ENCODE assay signal across 13 cellular contexts in the genomic region with DNA sequence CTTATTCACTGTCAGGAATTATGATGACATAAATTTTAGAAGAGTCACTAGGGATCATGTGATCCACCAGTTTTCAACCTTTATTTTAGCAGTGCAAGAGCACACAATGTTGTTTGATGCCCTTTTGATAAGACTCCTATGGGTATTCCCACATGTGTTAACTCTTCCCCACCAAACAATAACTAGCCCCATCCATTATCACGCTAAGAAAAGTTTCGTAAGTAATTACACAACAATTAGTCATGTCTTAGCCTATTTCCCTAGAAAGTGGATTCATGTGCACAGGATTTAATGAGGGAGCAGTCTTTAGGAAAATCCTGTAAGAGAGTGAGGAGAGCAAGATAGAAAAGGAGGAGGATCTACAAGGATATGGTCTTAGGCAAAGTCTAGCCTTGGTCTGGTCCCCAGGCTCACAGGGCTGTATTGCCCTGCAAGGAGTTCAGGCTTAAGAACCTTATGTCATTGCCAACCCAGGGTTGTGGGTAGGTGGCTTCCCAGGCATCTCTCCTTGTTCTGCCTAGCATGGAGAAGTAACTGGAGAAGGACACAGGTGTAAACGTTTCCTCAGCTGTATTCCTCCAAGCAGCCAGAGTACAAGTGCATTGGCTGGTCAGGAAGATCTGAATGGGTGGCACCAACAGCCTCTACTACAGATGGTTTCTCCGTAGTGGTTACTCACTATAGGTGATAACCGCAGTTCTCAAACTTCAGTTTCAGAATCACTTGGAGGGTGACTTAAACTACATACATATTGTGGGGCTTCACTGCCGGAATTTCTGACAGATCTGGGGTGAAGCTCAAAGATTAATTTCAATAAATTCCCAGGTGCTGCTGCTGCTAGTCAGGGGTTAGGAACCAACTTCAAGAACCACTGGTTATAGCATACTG.
DNase-seq lines count a peak whose midpoint lies in the region; ATAC-seq, FAIRE-seq and TF ChIP-seq lines count a peak whose summit lies in the region.
"Had no signal": no experiment of that assay in that cellular context is flagged by ENCODE, and none has a peak within 500 bp of the region (broad histone marks: within the 10 kb centered on the region; RNA-seq: fewer than 3 reads in every experiment).

No MANE protein-coding gene starts in this region.

- no peaks in the 10 kb centered on the region for H3K9me2 ChIP-seq in PC-3 (replicated peaks; ENCODE audit: low read length)

- H3K9ac ChIP-seq in K562 (ENCODE audit: insufficient read depth in 1 of 2, low read depth in 2 of 2, low read length in 2 of 2) (no peak overlapping the region), PC-3 (ENCODE audit: low read length) (no peak overlapping the region)

- no peak for TF ChIP-seq EP300 in K562 (IDR thresholded peaks at IDR 0.05; ENCODE audit: low read length)

- TF ChIP-seq POLR2A in K562 (conservative IDR thresholded peaks at IDR 0.05): no peak

- H3F3A ChIP-seq in PC-3 (ENCODE audit: low read length, unreplicated experiment): no peaks in the 10 kb centered on the region

- H4K20me1 ChIP-seq in K562 (replicated peaks; ENCODE audit: control insufficient read depth, insufficient read depth, low read length) (no peaks in the 10 kb centered on the region), PC-3 (ENCODE audit: low read length) (no peaks in the 10 kb centered on the region)

- WGBS in K562 (ENCODE audit: insufficient coverage, low coverage, missing lambda C conversion rate): 2% methylated on average over 6 of the region's 6 CpGs

- CTCF ChIA-PET in K562 (lab: Yijun Ruan, JAX; ENCODE audit: low intra/inter-chr PET ratio): no interaction called here
- CTCF ChIA-PET in PC-3 (lab: Charles Lee): no interaction called here

- no peak overlapping the region for H3K27ac ChIP-seq in K562 (ENCODE audit: extremely low read depth, low read depth, low read length)
- no peak overlapping the region for H3K27ac ChIP-seq in dorsolateral prefrontal cortex
- H3K27ac ChIP-seq in PC-3 (ENCODE audit: low read length): no peak overlapping the region
- H3K27ac ChIP-seq: SJSA1, tibial nerve had no signal

- H3K4me1 ChIP-seq in K562 (replicated peaks in 1 of 2; ENCODE audit: control insufficient read depth in 2 of 2, insufficient read depth in 2 of 2, low read length in 2 of 2) (no peaks in the 10 kb centered on the region), PC-3 (ENCODE audit: insufficient read depth, low read length) (no peaks in the 10 kb centered on the region)
- H3K4me1 ChIP-seq: SJSA1 had no signal

- H3K4me2 ChIP-seq in K562 (ENCODE audit: insufficient read depth, low read length) (no peak overlapping the region), PC-3 (ENCODE audit: low read length) (no peak overlapping the region)

- H2AFZ ChIP-seq in K562 (ENCODE audit: low read depth, low read length) (no peak overlapping the region), PC-3 (ENCODE audit: low read length) (no peak overlapping the region)

- no peak for TF ChIP-seq CTCF in AG10803 (conservative IDR thresholded peaks at IDR 0.05; ENCODE audit: low read length)
- TF ChIP-seq CTCF in K562 (IDR thresholded peaks at IDR 0.05 in 2 of 3, conservative IDR thresholded peaks at IDR 0.05 in 1 of 3; ENCODE audit: insufficient read depth in 2 of 3, low read depth in 1 of 3, low read length in 3 of 3): no peak
- no peak for TF ChIP-seq CTCF in dorsolateral prefrontal cortex (IDR thresholded peaks at IDR 0.05 in 54 of 56, conservative IDR thresholded peaks at IDR 0.05 in 2 of 56; ENCODE audit: low read depth in 1 of 56, partially characterized antibody in 56 of 56)
- TF ChIP-seq CTCF in PC-3 (conservative IDR thresholded peaks at IDR 0.05; ENCODE audit: low read depth, low read length): no peak

- BruUV-seq in K562 (replicated peaks; lab: Mats Ljungman, UMichigan): no TSS peak
- BruUV-seq in PC-3 (replicated peaks; lab: Mats Ljungman, UMichigan): no TSS peak

- DNase-seq in AG10803 (ENCODE audit: low read depth) (peak; percentile 51), K562 (ENCODE audit: extremely low read depth in 1 of 4, low spot score in 3 of 4) (no peak), dorsolateral prefrontal cortex (no peak), epidermal melanocyte (ENCODE audit: insufficient read length, low spot score) (no peak), RKO (ENCODE audit: low spot score) (no peak), PC-3 (no peak)
- DNase-seq: caudate nucleus, NCI-H1092, right cardiac atrium had no signal

- ATAC-seq in GM19324 (IDR thresholded peaks at IDR 0.05; ENCODE audit: low FRiP score, unreplicated experiment) (peak; percentile 96), HG03280 (IDR thresholded peaks at IDR 0.05; ENCODE audit: unreplicated experiment) (peak; percentile 75), K562 (no peak), PC-3 (no peak)
- ATAC-seq: right cardiac atrium had no signal

- no peak for TF ChIP-seq RAD21 in K562 (CRISPR knock-in tag; conservative IDR thresholded peaks at IDR 0.05 in 1 of 2, IDR thresholded peaks at IDR 0.05 in 1 of 2)

- intact Hi-C loops in K562 (cut with micrococcal nuclease): no loop called here
- intact Hi-C loops in dorsolateral prefrontal cortex (cut with DNase I): no loop called here
- intact Hi-C loops in PC-3 (cut with micrococcal nuclease): no loop called here

- H3K4me3 ChIP-seq in AG10803 (ENCODE audit: low read length) (no peak overlapping the region), K562 (no peak overlapping the region), dorsolateral prefrontal cortex (no peak overlapping the region), PC-3 (ENCODE audit: low read length) (no peak overlapping the region)
- H3K4me3 ChIP-seq: SJSA1, tibial nerve had no signal

- in situ Hi-C loops in K562 (cut with MboI): no loop called here

- POLR2A ChIA-PET in K562 (lab: Yijun Ruan, JAX) (no interaction called here), PC-3 (lab: Charles Lee; ENCODE audit: unreplicated experiment) (no interaction called here)

- no peaks in the 10 kb centered on the region for H3K9me1 ChIP-seq in K562 (ENCODE audit: control insufficient read depth, insufficient read depth, low read length)

- H3K36me3 ChIP-seq in K562 (ENCODE audit: control insufficient read depth, insufficient read depth, low read length): no peaks in the 10 kb centered on the region
- H3K36me3 ChIP-seq in PC-3 (ENCODE audit: low read depth, low read length): no peaks in the 10 kb centered on the region
- H3K36me3 ChIP-seq: SJSA1, tibial nerve had no signal

- H3K9me3 ChIP-seq in K562 (replicated peaks; ENCODE audit: control insufficient read depth, insufficient read depth, low read depth, low read length): no peaks in the 10 kb centered on the region
- no peaks in the 10 kb centered on the region for H3K9me3 ChIP-seq in PC-3 (ENCODE audit: low read length)
- H3K9me3 ChIP-seq: SJSA1, tibial nerve had no signal

- no peaks in the 10 kb centered on the region for H3K27me3 ChIP-seq in K562 (ENCODE audit: control insufficient read depth in 2 of 2, insufficient read depth in 2 of 2, low read length in 2 of 2)
- H3K27me3 ChIP-seq in dorsolateral prefrontal cortex: peaks cover 0 to 5% (median 0%) of the 10 kb centered on the region in 45 donors
- no peaks in the 10 kb centered on the region for H3K27me3 ChIP-seq in PC-3 (ENCODE audit: low read length)
- H3K27me3 ChIP-seq: SJSA1, tibial nerve had no signal

- FAIRE-seq in K562 (lab: Jason Lieb, UNC): no peak

- H3K79me2 ChIP-seq in K562 (ENCODE audit: control insufficient read depth, insufficient read depth, low read length) (no peaks in the 10 kb centered on the region), PC-3 (ENCODE audit: low read length) (no peaks in the 10 kb centered on the region)

TF ChIP-seq in K562, 482 proteins besides CTCF, POLR2A, EP300 and RAD21:
- TF ChIP-seq, protein P1, sequence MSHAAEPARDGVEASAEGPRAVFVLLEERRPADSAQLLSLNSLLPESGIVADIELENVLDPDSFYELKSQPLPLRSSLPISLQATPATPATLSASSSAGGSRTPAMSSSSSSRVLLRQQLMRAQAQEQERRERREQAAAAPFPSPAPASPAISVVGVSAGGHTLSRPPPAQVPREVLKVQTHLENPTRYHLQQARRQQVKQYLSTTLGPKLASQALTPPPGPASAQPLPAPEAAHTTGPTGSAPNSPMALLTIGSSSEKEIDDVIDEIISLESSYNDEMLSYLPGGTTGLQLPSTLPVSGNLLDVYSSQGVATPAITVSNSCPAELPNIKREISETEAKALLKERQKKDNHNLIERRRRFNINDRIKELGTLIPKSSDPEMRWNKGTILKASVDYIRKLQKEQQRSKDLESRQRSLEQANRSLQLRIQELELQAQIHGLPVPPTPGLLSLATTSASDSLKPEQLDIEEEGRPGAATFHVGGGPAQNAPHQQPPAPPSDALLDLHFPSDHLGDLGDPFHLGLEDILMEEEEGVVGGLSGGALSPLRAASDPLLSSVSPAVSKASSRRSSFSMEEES (CRISPR knock-in tag; IDR thresholded peaks at IDR 0.05): peak; percentile 21; the same call in 1 of the 2 replicates
- no peak for TF ChIP-seq FOS (IDR thresholded peaks at IDR 0.05; ENCODE audit: extremely low read depth, insufficient read length)

Comparison
In these comparisons a context has a peak if more than half of its experiments do, and no peak if none do; other contexts are left out.
1. ATAC-seq: peak in GM19324 (single experiment) and HG03280 (single experiment); none in K562 (single experiment) and PC-3 (single experiment).